25 cellular contexts compared by ENCODE assay signal in the genomic region with DNA sequence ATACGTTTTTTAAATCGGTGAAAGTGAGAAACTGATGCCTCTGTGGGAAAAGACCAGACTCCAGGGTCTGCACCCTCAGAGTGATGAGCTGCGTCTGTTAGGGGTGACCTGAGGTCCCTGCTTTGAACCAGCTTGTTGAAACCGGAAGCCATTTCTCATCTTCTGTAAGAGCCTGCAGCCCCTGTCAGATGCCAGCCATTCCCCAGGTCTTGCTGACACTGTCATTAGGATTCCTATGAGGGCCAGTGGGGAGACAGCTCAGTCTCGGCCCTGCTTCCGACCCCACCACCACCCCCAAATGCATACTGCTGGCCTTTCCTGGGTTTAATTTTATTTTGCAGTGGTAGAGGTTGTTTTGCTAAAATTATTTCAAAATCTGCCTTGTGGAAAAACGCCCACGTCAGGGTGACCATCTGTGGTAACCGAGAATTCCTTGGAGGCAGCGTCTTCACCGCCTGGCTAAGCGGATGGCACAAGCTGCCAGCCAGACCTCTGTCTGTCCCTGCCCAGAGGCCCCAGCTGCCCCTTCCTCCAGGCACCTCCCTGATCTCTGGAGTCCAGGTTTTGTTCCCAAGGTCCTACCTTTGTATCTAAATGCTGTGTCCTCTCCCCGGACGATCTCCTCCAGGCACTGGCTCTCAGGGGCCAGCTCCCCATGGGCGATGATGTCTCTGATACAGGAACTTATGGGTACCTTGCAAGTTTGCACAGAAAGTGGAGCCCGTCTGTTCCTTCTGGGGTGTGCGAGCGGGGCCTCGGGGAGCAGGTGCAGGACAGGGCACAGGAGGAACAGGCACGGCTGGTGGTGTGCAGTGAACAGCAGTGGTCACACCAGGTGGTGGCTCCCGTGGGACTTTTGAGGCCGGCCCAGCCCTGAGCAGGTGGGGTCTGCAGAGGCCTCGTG. TPM values are rescaled to one million over a fixed set of nuclear protein-coding genes. Genes with fewer than 3 reads are reported as not detected.
DNase-seq lines count a peak whose midpoint lies in the region; ATAC-seq and TF ChIP-seq lines count a peak whose summit lies in the region.
"Had no signal": no experiment of that assay in that cellular context is flagged by ENCODE, and none has a peak within 500 bp of the region (broad histone marks: within the 10 kb centered on the region; RNA-seq: fewer than 3 reads in every experiment).

No MANE protein-coding gene starts in this region.

- H3K36me3 ChIP-seq in BLaER1 (peaks cover 26% of the 10 kb centered on the region), IMR-90 (ENCODE audit: control insufficient read depth, insufficient read depth, low read length) (no peaks in the 10 kb centered on the region), osteoblast (ENCODE audit: insufficient read depth, low read length) (no peaks in the 10 kb centered on the region)
- H3K36me3 ChIP-seq: ascending aorta, SJSA1, thyroid gland, WERI-Rb-1 had no signal

- CTCF ChIA-PET in IMR-90 (lab: Yijun Ruan, JAX), result interaction anchor here (0.6 kb wide), 1 partner anchor 55 kb away, joined by 3 read pairs; no protein-coding TSS in a partner anchor

- intact Hi-C loops in IMR-90 (cut with micrococcal nuclease), result no loop called here

- no peak overlapping the region for H2BK5ac ChIP-seq in IMR-90 (ENCODE audit: low read depth, low read length, poor library complexity, severe bottlenecking)

- no peak for TF ChIP-seq POLR2A in IMR-90 (IDR thresholded peaks at IDR 0.05; ENCODE audit: low read depth, low read length)

- H4K8ac ChIP-seq in IMR-90 (ENCODE audit: low read depth in 2 of 2, low read length in 2 of 2), result no peak overlapping the region

- dilution Hi-C loops in IMR-90 (cut with HindIII; ENCODE audit: low sequenced_read_pairs, unreplicated experiment), result no loop called here

- TF ChIP-seq CTCF in IMR-90 (conservative IDR thresholded peaks at IDR 0.05; ENCODE audit: low read depth, low read length) (no peak), fibroblast of villous mesenchyme (IDR thresholded peaks at IDR 0.05; ENCODE audit: insufficient read depth, low read depth, low read length) (no peak), osteoblast (IDR thresholded peaks at IDR 0.05; ENCODE audit: extremely low read depth, low read depth, low read length) (no peak)

- TF ChIP-seq RAD21 in IMR-90 (IDR thresholded peaks at IDR 0.05; ENCODE audit: low read length), result no peak

- peaks cover 86% of the 10 kb centered on the region for H4K20me1 ChIP-seq in BLaER1
- H4K20me1 ChIP-seq in IMR-90 (ENCODE audit: insufficient read depth, low read length), result peaks cover 3% of the 10 kb centered on the region; the same call in 1 of the 2 replicates
- no peaks in the 10 kb centered on the region for H4K20me1 ChIP-seq in osteoblast (ENCODE audit: insufficient read depth, low read length)

- 61% methylated on average over 8 of the region's 23 CpGs; no CpG with 5 or more reads in 1 of the 2 experiments for WGBS in IMR-90 (ENCODE audit: extremely low coverage in 2 of 2, insufficient read length in 1 of 2), 2 experiments

- H2BK20ac ChIP-seq in IMR-90 (ENCODE audit: low read depth, low read length), result no peak overlapping the region

- H3K79me2 ChIP-seq in osteoblast (ENCODE audit: insufficient read depth, low read length), result no peaks in the 10 kb centered on the region

- no peaks in the 10 kb centered on the region for H3K79me1 ChIP-seq in IMR-90 (ENCODE audit: low read depth in 1 of 2, low read length in 2 of 2)

- peaks cover 28% of the 10 kb centered on the region for H3K9me3 ChIP-seq in BLaER1
- H3K9me3 ChIP-seq in IMR-90 (ENCODE audit: control insufficient read depth, insufficient read depth, low read length), result peaks cover 17% of the 10 kb centered on the region
- no peaks in the 10 kb centered on the region for H3K9me3 ChIP-seq in osteoblast (ENCODE audit: low read depth, low read length)
- H3K9me3 ChIP-seq: thyroid gland had no signal

- H3K18ac ChIP-seq in IMR-90 (ENCODE audit: low read depth, low read length), result no peak overlapping the region

- H3K9me1 ChIP-seq in IMR-90 (ENCODE audit: insufficient read depth, low read length), result no peaks in the 10 kb centered on the region

- H2AFZ ChIP-seq in IMR-90 (replicated peaks; ENCODE audit: low read length, poor library complexity) (no peak overlapping the region), osteoblast (ENCODE audit: low read length) (no peak overlapping the region)
- H2AFZ ChIP-seq: GM23338, hepatocyte had no signal

- no peak overlapping the region for H2AK9ac ChIP-seq in IMR-90 (replicated peaks; ENCODE audit: low read depth, low read length, poor library complexity)

- in situ Hi-C loops in IMR-90 (cut with MboI; ENCODE audit: low sequenced_read_pairs), result no loop called here

- no peak overlapping the region for H4K91ac ChIP-seq in IMR-90 (ENCODE audit: insufficient read depth, low read depth, low read length)

- ATAC-seq in IMR-90 (ENCODE audit: low read depth), result peak; percentile 41; the same call in 1 of the 2 replicates
- ATAC-seq in GM19397 (IDR thresholded peaks at IDR 0.05; ENCODE audit: unreplicated experiment), result no peak
- ATAC-seq: GM23338, right cardiac atrium, T-helper 17 cell had no signal

- H3K9ac ChIP-seq in BLaER1, result peak overlapping the region; percentile 59
- no peak overlapping the region for H3K9ac ChIP-seq in IMR-90 (ENCODE audit: low read depth, low read length)

- POLR2A ChIA-PET in IMR-90 (lab: Charles Lee; ENCODE audit: unreplicated experiment), result no interaction called here

- H3K27me3 ChIP-seq in BLaER1, result no peaks in the 10 kb centered on the region
- peaks cover 27% of the 10 kb centered on the region for H3K27me3 ChIP-seq in IMR-90 (ENCODE audit: control insufficient read depth, insufficient read depth, low read length)
- H3K27me3 ChIP-seq in osteoblast (ENCODE audit: insufficient read depth, low read length), result peaks cover 10% of the 10 kb centered on the region
- H3K27me3 ChIP-seq: ascending aorta, hepatocyte, thyroid gland had no signal

- H3K23ac ChIP-seq in IMR-90 (ENCODE audit: low read depth, low read length), result no peak overlapping the region

- H4K5ac ChIP-seq in IMR-90 (ENCODE audit: low read depth, low read length), result no peak overlapping the region

- H2BK15ac ChIP-seq in IMR-90 (ENCODE audit: low read depth, low read length), result no peak overlapping the region

- DNase-seq in IMR-90 (no peak), fibroblast of villous mesenchyme (ENCODE audit: low read depth) (peak; percentile 18), osteoblast (ENCODE audit: insufficient read length, low spot score, missing footprints) (peak; percentile 96), DMS79 (lab: John Stamatoyannopoulos, UW) (no peak), NCI-H187 treated with DMSO at 0.1 percent for 48 hours (lab: John Stamatoyannopoulos, UW) (no peak)
- DNase-seq in activated effector memory CD4-positive, alpha-beta T cell treated with Interleukin-2 at 50 U/mL for 16 hours, result no peak
- DNase-seq: activated CD4-positive, alpha-beta memory T cell treated with anti-CD3 and anti-CD28 coated beads, Interleukin-2, amount 10 ng/mL, durations not matched to agents 7 days and 5 days; activated naive CD4-positive, alpha-beta T cell treated with anti-CD3 and anti-CD28 coated beads, Interleukin-2, amount 50 U/mL, for 16 hours; activated T-cell treated with anti-CD3 and anti-CD28 coated beads, Interleukin-2, amount 50 U/mL, for 24 hours; COR-L47; Kasumi-1; NCI-H1092 treated with DMSO at 0.1 percent for 48 hours; NCI-H2107; NCI-H526 treated with DMSO at 0.1 percent for 48 hours; stimulated activated CD4-positive, alpha-beta T cell treated with anti-CD3 and anti-CD28 coated beads, Interleukin-15, amount 100 ng/mL, for 24 hours; thyroid gland; WERI-Rb-1 had no signal

- H3K4me1 ChIP-seq in BLaER1 (peaks cover 82% of the 10 kb centered on the region), IMR-90 (ENCODE audit: control insufficient read depth, insufficient read depth, low read length) (peaks cover 3% of the 10 kb centered on the region; the same call in 1 of the 2 replicates), osteoblast (ENCODE audit: insufficient read depth, low read length) (peaks cover 10% of the 10 kb centered on the region)
- H3K4me1 ChIP-seq: ascending aorta, SJSA1 had no signal

- peak overlapping the region; percentile 76 for H3K27ac ChIP-seq in BLaER1
- no peak overlapping the region for H3K27ac ChIP-seq in IMR-90 (ENCODE audit: insufficient read depth, low read length)
- H3K27ac ChIP-seq in osteoblast (ENCODE audit: low read depth, low read length), result no peak overlapping the region
- H3K27ac ChIP-seq: ascending aorta, SJSA1, thyroid gland, WERI-Rb-1 had no signal

- peak overlapping the region; percentile 52 for H3K4me3 ChIP-seq in BLaER1
- no peak overlapping the region for H3K4me3 ChIP-seq in IMR-90 (ENCODE audit: insufficient read depth, low read depth, low read length)
- H3K4me3 ChIP-seq in fibroblast of villous mesenchyme (ENCODE audit: low read depth, low read length), result no peak overlapping the region
- no peak overlapping the region for H3K4me3 ChIP-seq in osteoblast (ENCODE audit: insufficient read depth, low read length)
- H3K4me3 ChIP-seq: ascending aorta, GM23338, hepatocyte, SJSA1, thyroid gland had no signal

- H2AK5ac ChIP-seq in IMR-90 (ENCODE audit: low read depth, low read length), result no peak overlapping the region

- BruUV-seq in IMR-90 (replicated peaks; lab: Mats Ljungman, UMichigan), result no TSS peak

- H3K14ac ChIP-seq in IMR-90 (replicated peaks; ENCODE audit: low read depth, low read length), result no peak overlapping the region

- H2BK120ac ChIP-seq in IMR-90 (ENCODE audit: low read depth, low read length), result no peak overlapping the region

- no peak overlapping the region for H3K56ac ChIP-seq in IMR-90 (ENCODE audit: extremely low read depth, insufficient read depth, low read length)

- peak overlapping the region; percentile 90 for H3K4me2 ChIP-seq in BLaER1
- H3K4me2 ChIP-seq in IMR-90 (ENCODE audit: low read depth, low read length), result no peak overlapping the region; the same call in 1 of the 2 replicates
- H3K4me2 ChIP-seq in osteoblast (ENCODE audit: insufficient read depth, low read length), result peak overlapping the region; percentile 37
- H3K4me2 ChIP-seq: GM23338, hepatocyte had no signal

- no peak overlapping the region for H3K4ac ChIP-seq in IMR-90 (ENCODE audit: low read depth, low read length)

TF ChIP-seq in IMR-90, 13 proteins besides CTCF, POLR2A, EP300 and RAD21:
- TF ChIP-seq MXI1 (IDR thresholded peaks at IDR 0.05; ENCODE audit: borderline replicate concordance, low read depth, low read length), result no peak

RNA-seq across cellular contexts. Expression of a gene that starts 49.9 kb away (rescaled TPM):
- 2.0 and 2.8 TPM in 2 replicates for total RNA-seq in IMR-90 (2012; rRNA removed)
- polyA plus RNA-seq in IMR-90 (2012; rRNA removed), result 3.5 and 4.4 TPM in 2 replicates
- polyA plus RNA-seq in IMR-90 (2012; cell fraction: cytosol; rRNA removed), result 3.8 and 4.0 TPM in 2 replicates
- polyA plus RNA-seq in IMR-90 (2012; cell fraction: nucleus; rRNA removed; ENCODE audit: low replicate concordance), result 5.9 and 7.4 TPM in 2 replicates
- 2.6 and 5.2 TPM in 2 replicates for total RNA-seq in fibroblast of villous mesenchyme
- total RNA-seq in osteoblast, result 0.29 and 0.72 TPM in 2 replicates

Comparison
In these comparisons a context has a peak if more than half of its experiments do, and no peak if none do; other contexts are left out.
1. DNase-seq: peak in fibroblast of villous mesenchyme (single experiment) and osteoblast (single experiment); none in IMR-90 (single experiment), activated effector memory CD4-positive, alpha-beta T cell treated with Interleukin-2 at 50 U/mL for 16 hours (single experiment), DMS79 (single experiment) and NCI-H187 treated with DMSO at 0.1 percent for 48 hours (single experiment).